16 cellular contexts compared by ENCODE assay signal in genomic region chr10:73809061-73809818, GRCh38. TPM values are rescaled to one million over a fixed set of nuclear protein-coding genes. Genes with fewer than 3 reads are reported as not detected.
A peak's percentile ranks its signal among the peaks of the same experiment; 100 is the strongest.
DNase-seq lines count a peak whose midpoint lies in the region; ATAC-seq and TF ChIP-seq lines count a peak whose summit lies in the region.
"Had no signal": no experiment of that assay in that cellular context is flagged by ENCODE, and none has a peak within 500 bp of the region (broad histone marks: within the 10 kb centered on the region; RNA-seq: fewer than 3 reads in every experiment).

No MANE protein-coding gene starts in this region.

- H3K36me3 Mint-ChIP-seq in activated T-cell treated with anti-CD3 and anti-CD28 coated beads, Interleukin-2, amount 50 U/mL, for 4 hours (ENCODE audit: insufficient read depth), result peaks cover 43% of the 10 kb centered on the region
- H3K36me3 Mint-ChIP-seq in T-helper 17 cell (ENCODE audit: low read depth) (peaks cover 10% of the 10 kb centered on the region), progenitor cell of endocrine pancreas (ENCODE audit: insufficient read depth) (peaks cover 19% of the 10 kb centered on the region)

- H3K27me3 ChIP-seq in endocrine pancreas (ENCODE audit: control insufficient read depth, insufficient read depth, low read length), result no peaks in the 10 kb centered on the region
- H3K27me3 ChIP-seq: esophagus squamous epithelium, pancreas had no signal

- no peaks in the 10 kb centered on the region for H3K4me1 ChIP-seq in endocrine pancreas (ENCODE audit: control insufficient read depth, insufficient read depth, low read length)

- no peaks in the 10 kb centered on the region for H3K9me3 Mint-ChIP-seq in activated T-cell treated with anti-CD3 and anti-CD28 coated beads, Interleukin-2, amount 50 U/mL, for 4 hours
- no peaks in the 10 kb centered on the region for H3K9me3 Mint-ChIP-seq in progenitor cell of endocrine pancreas (ENCODE audit: low read depth)

- H3K9me3 ChIP-seq in T-helper 17 cell (ENCODE audit: control insufficient read depth, low read length, poor library complexity, severe bottlenecking) (no peaks in the 10 kb centered on the region), endocrine pancreas (ENCODE audit: control insufficient read depth, low read length) (no peaks in the 10 kb centered on the region)
- H3K9me3 ChIP-seq: esophagus squamous epithelium, left ventricle myocardium inferior, pancreas had no signal

- H3K4me3 Mint-ChIP-seq in activated T-cell treated with anti-CD3 and anti-CD28 coated beads, Interleukin-2, amount 50 U/mL, for 4 hours, result peak overlapping the region; percentile 86
- peak overlapping the region; percentile 69 for H3K4me3 Mint-ChIP-seq in T-helper 17 cell
- H3K4me3 Mint-ChIP-seq in progenitor cell of endocrine pancreas (ENCODE audit: low read depth), result peak overlapping the region; percentile 49

- H3K27ac Mint-ChIP-seq in T-helper 17 cell, result peak overlapping the region; percentile 83
- H3K27ac Mint-ChIP-seq in progenitor cell of endocrine pancreas, result no peak overlapping the region

- POLR2A ChIA-PET in GM10248 (lab: Yijun Ruan, JAX), result interaction anchor here (0.9 kb wide), 1 partner anchor 36 kb away, joined by 3 read pairs; no protein-coding TSS in a partner anchor

- DNase-seq in activated T-cell treated with anti-CD3 and anti-CD28 coated beads, Interleukin-2, amount 50 U/mL, for 4 hours, result no peak
- DNase-seq in activated T-cell treated with anti-CD3 and anti-CD28 coated beads for 4 hours (no peak), T-helper 17 cell (no peak), progenitor cell of endocrine pancreas (ENCODE audit: low spot score, unreplicated experiment) (no peak), NCI-H2171 treated with DMSO at 0.1 percent for 48 hours (lab: John Stamatoyannopoulos, UW) (no peak), GM10248 (ENCODE audit: extremely low spot score) (no peak), iPS-NIHi11 (ENCODE audit: low spot score) (no peak)
- DNase-seq: cerebellar nuclear complex, esophagus squamous epithelium, HCEC 1CT, hypothalamus, left ventricle myocardium inferior, NCI-H1048, NCI-H510A, pancreas had no signal

- CTCF ChIA-PET in GM10248 (lab: Yijun Ruan, JAX), result interaction anchor here (1.2 to 2.6 kb wide), 10 partner anchors 16 to 131 kb away, joined by 3 to 13 read pairs (median 4); no protein-coding TSS in a partner anchor

- peaks cover 48% of the 10 kb centered on the region for H3K4me1 Mint-ChIP-seq in activated T-cell treated with anti-CD3 and anti-CD28 coated beads, Interleukin-2, amount 50 U/mL, for 4 hours (ENCODE audit: low read depth)
- H3K4me1 Mint-ChIP-seq in T-helper 17 cell (peaks cover 39% of the 10 kb centered on the region), progenitor cell of endocrine pancreas (ENCODE audit: low read depth) (peaks cover 4% of the 10 kb centered on the region)

- H3K36me3 ChIP-seq in endocrine pancreas (ENCODE audit: control insufficient read depth, insufficient read depth, low read length), result no peaks in the 10 kb centered on the region

- H3K4me3 ChIP-seq in endocrine pancreas (ENCODE audit: control insufficient read depth, insufficient read depth, low read length), result no peak overlapping the region
- H3K4me3 ChIP-seq: pancreas had no signal

- no peak for ATAC-seq in activated T-cell treated with anti-CD3 and anti-CD28 coated beads, Interleukin-2, amount 50 U/mL, for 4 hours
- no peak for ATAC-seq in T-helper 17 cell
- ATAC-seq: pancreas had no signal

- TF ChIP-seq CTCF in progenitor cell of endocrine pancreas (IDR thresholded peaks at IDR 0.05; ENCODE audit: unreplicated experiment) (no peak), GM10248 (IDR thresholded peaks at IDR 0.05; ENCODE audit: control extremely low read depth, extremely low read depth, low read depth, missing control alignments) (no peak)

- peak overlapping the region; percentile 16 for H3K9ac ChIP-seq in endocrine pancreas (ENCODE audit: control insufficient read depth, insufficient read depth, low read length)

- no peaks in the 10 kb centered on the region for H3K27me3 Mint-ChIP-seq in activated T-cell treated with anti-CD3 and anti-CD28 coated beads, Interleukin-2, amount 50 U/mL, for 4 hours (ENCODE audit: low read depth)
- H3K27me3 Mint-ChIP-seq in T-helper 17 cell, result no peaks in the 10 kb centered on the region
- H3K27me3 Mint-ChIP-seq in progenitor cell of endocrine pancreas, result no peaks in the 10 kb centered on the region

RNA-seq across cellular contexts. Expression of gene NDST2, which starts 2.2 kb away (rescaled TPM):
- total RNA-seq in activated T-cell treated with anti-CD3 and anti-CD28 coated beads, Interleukin-2, amount 50 U/mL, for 4 hours, result 10 to 100 TPM; 51.1 to 67.1 (median 58.7) TPM
- total RNA-seq in T-helper 17 cell (10 to 100 TPM; 80.6 to 80.9 TPM), progenitor cell of endocrine pancreas (36.3 and 40.0 TPM in 2 replicates)

RNA-seq across cellular contexts. Expression of gene ZSWIM8, which starts 23.8 kb away (rescaled TPM):
- total RNA-seq in activated T-cell treated with anti-CD3 and anti-CD28 coated beads, Interleukin-2, amount 50 U/mL, for 4 hours, result 10 to 100 TPM; 31.3 to 41.2 (median 40.5) TPM
- total RNA-seq in T-helper 17 cell (10 to 100 TPM; 71.7 to 74.7 TPM), progenitor cell of endocrine pancreas (122 and 144 TPM in 2 replicates)

RNA-seq across cellular contexts. Expression of gene CHCHD1, which starts 27.4 kb away (rescaled TPM):
- 10 to 100 TPM; 34.7 to 35.9 (median 35.9) TPM for total RNA-seq in activated T-cell treated with anti-CD3 and anti-CD28 coated beads, Interleukin-2, amount 50 U/mL, for 4 hours
- total RNA-seq in T-helper 17 cell (1 to 10 TPM; 6.6 to 7.6 TPM), progenitor cell of endocrine pancreas (36.0 and 38.8 TPM in 2 replicates)
